ENCODE assay signal across 8 cellular contexts in genomic region chr6:41895300-41896233, GRCh38. TPM values are rescaled to one million over a fixed set of nuclear protein-coding genes. Genes with fewer than 3 reads are reported as not detected.
DNase-seq lines count a peak whose midpoint lies in the region; ATAC-seq, FAIRE-seq and TF ChIP-seq lines count a peak whose summit lies in the region.

TSS of gene USP49 (minus strand) at chr6:41895375. CDS start at chr6:41806983, 88,392 bp downstream.

- intact Hi-C loops in HepG2 (cut with micrococcal nuclease; ENCODE audit: unreplicated experiment): loop anchor here (1.0 kb wide), 1 partner anchor 25 kb away; no protein-coding TSS in a partner anchor

- CTCF ChIA-PET in HepG2 (lab: Yijun Ruan, JAX; ENCODE audit: low intra/inter-chr PET ratio, low total read pairs): no interaction called here

- FAIRE-seq in HepG2 (lab: Jason Lieb, UNC): peak; percentile 79

- TF ChIP-seq RAD21 in HepG2 (CRISPR knock-in tag; IDR thresholded peaks at IDR 0.05): no peak

- WGBS in HepG2 (ENCODE audit: low lambda C conversion rate): 3% methylated on average over 32 of the region's 55 CpGs

- in situ Hi-C loops in HepG2 (cut with HindIII; ENCODE audit: extremely low pct_ligation_motif_present, low pct_unique_long_range_greater_than_20kb): no loop called here

- peak within 1 kb of the TSS; percentile 21 for H2AFZ ChIP-seq in HepG2 (ENCODE audit: low read length)

- TF ChIP-seq POLR2A in HepG2 (IDR thresholded peaks at IDR 0.05; ENCODE audit: insufficient read depth in 1 of 2, low read depth in 2 of 2, low read length in 2 of 2): no peak

- TSS peak; percentile 91 for BruUV-seq in HepG2 (replicated peaks; lab: Mats Ljungman, UMichigan)

- peak within 1 kb of the TSS; percentile 100 for H3K4me2 ChIP-seq in HepG2 (ENCODE audit: low read depth, low read length)

- H3K4me1 ChIP-seq in HepG2 (ENCODE audit: insufficient read depth, low read length): peaks cover 30% of the 10 kb centered on the region

- ATAC-seq in GM19328 (IDR thresholded peaks at IDR 0.05; ENCODE audit: unreplicated experiment) (peak; percentile 71), HG03460 (IDR thresholded peaks at IDR 0.05; ENCODE audit: unreplicated experiment) (peak; percentile 77), HepG2 (peak; percentile 94)

- H4K20me1 ChIP-seq in HepG2 (ENCODE audit: insufficient read depth, low read length): no peaks in the 10 kb centered on the region

- DNase-seq in C1 segment of cervical spinal cord (lab: John Stamatoyannopoulos, UW) (peak; percentile 31 to 92 (median 80)), NCI-H524 treated with DMSO at 0.1 percent for 48 hours (lab: John Stamatoyannopoulos, UW) (peak; percentile 41), dedifferentiated amniotic fluid mesenchymal stem cell (ENCODE audit: extremely low spot score) (peak; percentile 69), HepG2 (ENCODE audit: low spot score) (peak; percentile 78)
- peak; percentile 94 for DNase-seq in activated CD4-positive, alpha-beta T cell treated with anti-CD3 and anti-CD28 coated beads for 48 hours
- DNase-seq in stimulated activated CD4-positive, alpha-beta T cell treated with anti-CD3 and anti-CD28 coated beads, Interleukin-4, amount 100 ng/mL, for 1 hour: peak; percentile 96

- peak within 1 kb of the TSS; percentile 57 for H3K27ac ChIP-seq in HepG2 (ENCODE audit: extremely low read length, insufficient read depth, low read length)

- POLR2A ChIA-PET in HepG2 (lab: Yijun Ruan, JAX): interaction anchor here (1.0 to 3.1 kb wide), 6 partner anchors 18 to 851 kb away, joined by 3 to 30 read pairs (median 10); partner anchors contain the start of genes BYSL, CCND3, MED20 and TAF8

- no peak for TF ChIP-seq CTCF in HepG2 (CRISPR knock-in tag; IDR thresholded peaks at IDR 0.05)

- H3K27me3 ChIP-seq in HepG2 (ENCODE audit: control insufficient read depth in 1 of 2, insufficient read depth in 2 of 2, low read length in 2 of 2): no peaks in the 10 kb centered on the region; a peak in 1 of 5 replicates

- H3K36me3 ChIP-seq in HepG2 (replicated peaks in 1 of 2; ENCODE audit: control insufficient read depth in 1 of 2, insufficient read depth in 2 of 2, low read length in 2 of 2): peaks cover 0 to 1% of the 10 kb centered on the region in 2 experiments; a peak in 2 of 5 replicates

- peak within 1 kb of the TSS; percentile 79 to 81 (median 79) for H3K4me3 ChIP-seq in HepG2 (replicated peaks in 1 of 3; ENCODE audit: insufficient read depth in 1 of 3, low read depth in 2 of 3, low read length in 3 of 3)

- no peaks in the 10 kb centered on the region for H3K79me2 ChIP-seq in HepG2 (ENCODE audit: insufficient read depth, low read length)

- H3K9me3 ChIP-seq in HepG2 (ENCODE audit: low read length): no peaks in the 10 kb centered on the region

- peak within 1 kb of the TSS; percentile 67 for H3K9ac ChIP-seq in HepG2 (ENCODE audit: insufficient read depth, low read depth, low read length)

- no peak for TF ChIP-seq EP300 in HepG2 (IDR thresholded peaks at IDR 0.05; ENCODE audit: low read depth in 2 of 2, low read length in 2 of 2)
- no peak for TF ChIP-seq EP300 in HepG2 (CRISPR knock-in tag; IDR thresholded peaks at IDR 0.05; ENCODE audit: borderline replicate concordance)

TF ChIP-seq in HepG2, 621 proteins besides CTCF, POLR2A, EP300 and RAD21 (continues in another document):
- TF ChIP-seq MTF2 (CRISPR knock-in tag; IDR thresholded peaks at IDR 0.05; ENCODE audit: borderline replicate concordance): peak; percentile 54; the same call in 1 of the 2 replicates
- TF ChIP-seq ZNF768 (CRISPR knock-in tag; IDR thresholded peaks at IDR 0.05): peak; percentile 39; the same call in 1 of the 2 replicates
- no peak for TF ChIP-seq ZFP41 (CRISPR knock-in tag; IDR thresholded peaks at IDR 0.05; ENCODE audit: borderline replicate concordance)
- TF ChIP-seq ZNF317 (CRISPR knock-in tag; IDR thresholded peaks at IDR 0.05): peak; percentile 96
- no peak for TF ChIP-seq YEATS2 (CRISPR knock-in tag; IDR thresholded peaks at IDR 0.05; ENCODE audit: borderline replicate concordance)
- 0 out of 2 replicates have a peak, but pooled peaks have one; percentile 36 for TF ChIP-seq CHD2 (IDR thresholded peaks at IDR 0.05; ENCODE audit: low read depth, low read length)
- no peak for TF ChIP-seq HOXA5 (CRISPR knock-in tag; IDR thresholded peaks at IDR 0.05)
- no peak; the same call in 1 of the 2 replicates for TF ChIP-seq ZNF33B (CRISPR knock-in tag; IDR thresholded peaks at IDR 0.05)
- TF ChIP-seq KDM6A (CRISPR knock-in tag; IDR thresholded peaks at IDR 0.05; ENCODE audit: low read depth): no peak
- no peak for TF ChIP-seq ETV5 (CRISPR knock-in tag; IDR thresholded peaks at IDR 0.05; ENCODE audit: borderline replicate concordance)
- TF ChIP-seq AGO1 (IDR thresholded peaks at IDR 0.05; ENCODE audit: low read depth, low read length, poor library complexity, severe bottlenecking): peak; percentile 97
- TF ChIP-seq HNRNPH1 (optimal IDR thresholded peaks at IDR 0.05; ENCODE audit: low read depth, low read length): peak; percentile 84
- no peak for TF ChIP-seq AFF4 (CRISPR knock-in tag; IDR thresholded peaks at IDR 0.05)
- TF ChIP-seq ZNF512B (CRISPR knock-in tag; IDR thresholded peaks at IDR 0.05; ENCODE audit: borderline replicate concordance): peak; percentile 84; the same call in 1 of the 2 replicates

RNA-seq across cellular contexts. Expression of gene USP49, which starts in this region (rescaled TPM):
- 2.9 TPM in 2 replicates for total RNA-seq in HepG2 (2016; rRNA removed; fragmentation: Illumina TruSeq; extraction: Trizol)
- 0.62 and 0.81 TPM in 2 replicates for total RNA-seq in HepG2 (2016; cell fraction: cytosol; rRNA removed; fragmentation: Illumina TruSeq; extraction: Trizol; ENCODE audit: low read depth)
- total RNA-seq in HepG2 (2016; cell fraction: insoluble cytoplasmic fraction; rRNA removed; fragmentation: Illumina TruSeq; extraction: Trizol): 2.4 and 2.9 TPM in 2 replicates
- 1.5 and 1.6 TPM in 2 replicates for total RNA-seq in HepG2 (2016; cell fraction: membrane; rRNA removed; fragmentation: Illumina TruSeq; extraction: Trizol)
- total RNA-seq in HepG2 (2016; cell fraction: nucleus; rRNA removed; fragmentation: Illumina TruSeq; extraction: Trizol): 5.9 and 7.0 TPM in 2 replicates
- polyA plus RNA-seq in HepG2 (2011; rRNA removed): 4.3 and 4.7 TPM in 2 replicates
- 1.2 and 1.3 TPM in 2 replicates for polyA plus RNA-seq in HepG2 (2011; cell fraction: cytosol; rRNA removed)
- polyA plus RNA-seq in HepG2 (2011; cell fraction: nucleus; rRNA removed): 13.3 and 14.7 TPM in 2 replicates
- 3.6 and 4.0 TPM in 2 replicates for polyA plus RNA-seq in HepG2 (2012)
- polyA plus RNA-seq in HepG2 (2016; cell fraction: cytosol; fragmentation: Illumina TruSeq; extraction: Trizol; ENCODE audit: low read depth): 0.28 TPM in 2 replicates
- polyA plus RNA-seq in HepG2 (2016; cell fraction: insoluble cytoplasmic fraction; fragmentation: Illumina TruSeq; extraction: Trizol; ENCODE audit: low read depth): 2.6 and 3.2 TPM in 2 replicates
- polyA plus RNA-seq in HepG2 (2016; cell fraction: membrane; fragmentation: Illumina TruSeq; extraction: Trizol; ENCODE audit: low read depth): 0.70 and 0.84 TPM in 2 replicates
- 12.2 and 14.5 TPM in 2 replicates for polyA plus RNA-seq in HepG2 (2016; cell fraction: nucleus; fragmentation: Illumina TruSeq; extraction: Trizol; ENCODE audit: insufficient read depth, low read depth)
- polyA minus RNA-seq in HepG2 (2011; rRNA and poly(A)+ RNA removed; ENCODE audit: low replicate concordance): 4.3 and 6.4 TPM in 2 replicates
- polyA minus RNA-seq in HepG2 (2011; cell fraction: cytosol; rRNA and poly(A)+ RNA removed): 0.97 and 1.2 TPM in 2 replicates
- polyA minus RNA-seq in HepG2 (2011; cell fraction: nucleus; rRNA and poly(A)+ RNA removed): 9.7 and 10.9 TPM in 2 replicates

Comparison
In these comparisons a context has a peak if more than half of its experiments do, and no peak if none do; other contexts are left out.
1. Peak in every context shown above with its lines: DNase-seq, ATAC-seq, H3K4me3 ChIP-seq and H3K27ac ChIP-seq.
2. DNase-seq: peak in every context shown above with its lines; median percentile 96 in stimulated activated CD4-positive, alpha-beta T cell treated with anti-CD3 and anti-CD28 coated beads, Interleukin-4, amount 100 ng/mL, for 1 hour; 94 in activated CD4-positive, alpha-beta T cell treated with anti-CD3 and anti-CD28 coated beads for 48 hours; 80 in C1 segment of cervical spinal cord; 78 in HepG2; 69 in dedifferentiated amniotic fluid mesenchymal stem cell; 41 in NCI-H524 treated with DMSO at 0.1 percent for 48 hours.